In the genomic region with DNA sequence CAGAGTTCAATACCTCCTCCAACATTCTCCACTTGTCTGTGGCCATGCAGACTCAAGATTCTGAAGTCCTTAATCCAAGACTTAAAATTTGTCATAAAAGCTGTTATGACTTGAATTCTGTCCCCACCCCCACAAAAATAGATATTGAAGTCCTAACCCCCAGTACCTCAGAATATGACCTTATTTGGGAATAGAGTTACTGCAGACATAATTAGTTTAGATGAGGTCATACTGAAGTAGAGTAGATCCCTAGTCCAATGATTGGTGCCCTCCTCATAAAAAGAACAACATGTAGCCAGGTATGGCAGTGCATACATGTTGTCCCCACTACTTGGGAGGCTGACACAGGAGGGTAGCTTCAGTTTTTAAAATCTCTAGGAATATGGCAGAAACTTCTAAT, we compare ENCODE assay signal across 21 cellular contexts. TPM values are rescaled to one million over a fixed set of nuclear protein-coding genes. Genes with fewer than 3 reads are reported as not detected.
DNase-seq lines count a peak whose midpoint lies in the region; ATAC-seq, FAIRE-seq and TF ChIP-seq lines count a peak whose summit lies in the region.
"Had no signal": no experiment of that assay in that cellular context is flagged by ENCODE, and none has a peak within 500 bp of the region (broad histone marks: within the 10 kb centered on the region; RNA-seq: fewer than 3 reads in every experiment).

No MANE protein-coding gene starts in this region.

- DNase-seq in astrocyte (ENCODE audit: low read depth) (no peak), body of pancreas (no peak), pancreas (no peak), NCI-H2196 (lab: John Stamatoyannopoulos, UW; ENCODE audit: unreplicated experiment) (no peak), upper lobe of right lung (no peak)
- DNase-seq in T-helper 2 cell treated with Interferon-gamma antibody and Interleukin-4, amounts not matched to agents 5 μg/mL and 100 μg/mL, for 36 hours (ENCODE audit: low spot score), result no peak
- DNase-seq: AML-193; Caco-2; Calu3; CD4-positive, alpha-beta T cell; CD8-positive, alpha-beta T cell; DMS79 treated with DMSO at 0.1 percent for 48 hours; GF-D8 had no signal

- H3K27me3 Mint-ChIP-seq in astrocyte (ENCODE audit: low read depth, unreplicated experiment), result no peaks in the 10 kb centered on the region
- no peaks in the 10 kb centered on the region for H3K27me3 Mint-ChIP-seq in T-helper 2 cell treated with Interferon-gamma antibody and Interleukin-4, amounts not matched to agents 5 μg/mL and 100 μg/mL, for 36 hours (ENCODE audit: low read depth)
- H3K27me3 Mint-ChIP-seq: B cell; CD4-positive, alpha-beta T cell had no signal

- intact Hi-C loops in body of pancreas (cut with DNase I) (no loop called here), pancreas (cut with DNase I) (no loop called here), upper lobe of right lung (cut with DNase I) (no loop called here)

- H3K27ac ChIP-seq in HEK293 (ENCODE audit: extremely low read depth, low read depth, low read length), result no peak overlapping the region
- no peak overlapping the region for H3K27ac ChIP-seq in astrocyte (ENCODE audit: low read depth, low read length)
- H3K27ac ChIP-seq in body of pancreas, result peak overlapping the region in 3 of 4 donors; percentile 13 to 73 (median 70)
- peak overlapping the region in 3 of 4 donors; percentile 1 to 79 (median 65) for H3K27ac ChIP-seq in pancreas
- H3K27ac ChIP-seq in upper lobe of right lung, result no peak overlapping the region
- H3K27ac ChIP-seq: 22Rv1; A549; BLaER1 treated with 17β-estradiol and CSF1 and Interleukin-3, amounts not matched to agents 10 nM and 100 nM; C4-2B had no signal

- peak overlapping the region; percentile 11 for H3K4me3 Mint-ChIP-seq in astrocyte (ENCODE audit: unreplicated experiment)
- H3K4me3 Mint-ChIP-seq in T-helper 2 cell treated with Interferon-gamma antibody and Interleukin-4, amounts not matched to agents 5 μg/mL and 100 μg/mL, for 36 hours, result no peak overlapping the region
- H3K4me3 Mint-ChIP-seq: B cell; CD4-positive, alpha-beta T cell; CD8-positive, alpha-beta T cell had no signal

- no peak overlapping the region for H2AFZ ChIP-seq in astrocyte (ENCODE audit: low read depth, low read length)

- peaks cover 8% of the 10 kb centered on the region for H3K79me2 ChIP-seq in astrocyte (ENCODE audit: insufficient read depth, low read length)

- FAIRE-seq in astrocyte (lab: Jason Lieb, UNC) (no peak), pancreas (lab: Jason Lieb, UNC) (no peak)
- FAIRE-seq: A549, G401.6, GM12891 had no signal

- H3K4me3 ChIP-seq in HEK293 (ENCODE audit: low read depth, low read length) (no peak overlapping the region), astrocyte (ENCODE audit: insufficient read depth, low read depth, low read length) (no peak overlapping the region), body of pancreas (no peak overlapping the region), pancreas (no peak overlapping the region), upper lobe of right lung (no peak overlapping the region)
- H3K4me3 ChIP-seq: A549; BLaER1 treated with 17β-estradiol and CSF1 and Interleukin-3, amounts not matched to agents 10 nM and 100 nM had no signal

- TF ChIP-seq CTCF in HEK293 (tag by site-specific recombination; IDR thresholded peaks at IDR 0.05) (no peak), astrocyte (IDR thresholded peaks at IDR 0.05; ENCODE audit: insufficient read depth, low read depth, low read length) (no peak), body of pancreas (IDR thresholded peaks at IDR 0.05) (no peak), pancreas (IDR thresholded peaks at IDR 0.05) (no peak), upper lobe of right lung (IDR thresholded peaks at IDR 0.05) (no peak)

- CTCF ChIA-PET in HEK293 (lab: Yijun Ruan, JAX), result interaction anchor here (0.6 to 2.9 kb wide), 4 partner anchors 9 to 195 kb away, joined by 3 to 11 read pairs (median 4); no protein-coding TSS in a partner anchor

- peaks cover 9% of the 10 kb centered on the region for H3K4me1 Mint-ChIP-seq in astrocyte (ENCODE audit: low read depth, unreplicated experiment)
- peaks cover 16% of the 10 kb centered on the region for H3K4me1 Mint-ChIP-seq in T-helper 2 cell treated with Interferon-gamma antibody and Interleukin-4, amounts not matched to agents 5 μg/mL and 100 μg/mL, for 36 hours (ENCODE audit: low read depth)
- H3K4me1 Mint-ChIP-seq: B cell had no signal

- peaks cover 29% of the 10 kb centered on the region for H3K36me3 Mint-ChIP-seq in astrocyte (ENCODE audit: low read depth, unreplicated experiment)
- peaks cover 49% of the 10 kb centered on the region for H3K36me3 Mint-ChIP-seq in T-helper 2 cell treated with Interferon-gamma antibody and Interleukin-4, amounts not matched to agents 5 μg/mL and 100 μg/mL, for 36 hours (ENCODE audit: low read depth)

- H3K27me3 ChIP-seq in astrocyte (ENCODE audit: insufficient read depth, low read length), result no peaks in the 10 kb centered on the region
- no peaks in the 10 kb centered on the region for H3K27me3 ChIP-seq in body of pancreas
- no peaks in the 10 kb centered on the region for H3K27me3 ChIP-seq in pancreas
- no peaks in the 10 kb centered on the region for H3K27me3 ChIP-seq in upper lobe of right lung
- H3K27me3 ChIP-seq: BLaER1 treated with 17β-estradiol and CSF1 and Interleukin-3, amounts not matched to agents 10 nM and 100 nM had no signal

- no peak for TF ChIP-seq POLR2A in body of pancreas (IDR thresholded peaks at IDR 0.05)

- no peaks in the 10 kb centered on the region for H3K9me3 Mint-ChIP-seq in astrocyte (ENCODE audit: unreplicated experiment)
- H3K9me3 Mint-ChIP-seq in T-helper 2 cell treated with Interferon-gamma antibody and Interleukin-4, amounts not matched to agents 5 μg/mL and 100 μg/mL, for 36 hours, result no peaks in the 10 kb centered on the region
- H3K9me3 Mint-ChIP-seq: CD4-positive, alpha-beta T cell; CD8-positive, alpha-beta T cell had no signal

- H3K4me2 ChIP-seq in astrocyte (ENCODE audit: low read length), result no peak overlapping the region
- H3K4me2 ChIP-seq: A549; BLaER1 treated with 17β-estradiol and CSF1 and Interleukin-3, amounts not matched to agents 10 nM and 100 nM had no signal

- H4K20me1 ChIP-seq in astrocyte (ENCODE audit: insufficient read depth, low read length), result no peaks in the 10 kb centered on the region

- H3K9ac ChIP-seq in astrocyte (ENCODE audit: low read length), result no peak overlapping the region
- H3K9ac ChIP-seq: BLaER1 treated with 17β-estradiol and CSF1 and Interleukin-3, amounts not matched to agents 10 nM and 100 nM had no signal

- no peak overlapping the region for H3K27ac Mint-ChIP-seq in astrocyte (ENCODE audit: unreplicated experiment)
- H3K27ac Mint-ChIP-seq in T-helper 2 cell treated with Interferon-gamma antibody and Interleukin-4, amounts not matched to agents 5 μg/mL and 100 μg/mL, for 36 hours, result no peak overlapping the region
- H3K27ac Mint-ChIP-seq: B cell; CD4-positive, alpha-beta T cell; CD8-positive, alpha-beta T cell had no signal

- ATAC-seq in body of pancreas, result no peak
- no peak for ATAC-seq in pancreas
- ATAC-seq in upper lobe of right lung, result no peak
- ATAC-seq: A549; CD8-positive, alpha-beta T cell had no signal

- peaks cover 7% of the 10 kb centered on the region; the same call in 1 of the 2 replicates for H3K4me1 ChIP-seq in HEK293 (ENCODE audit: control insufficient read depth, insufficient read depth, low read length)
- H3K4me1 ChIP-seq in astrocyte (ENCODE audit: insufficient read depth, low read length), result no peaks in the 10 kb centered on the region
- H3K4me1 ChIP-seq in body of pancreas, result peaks cover 43% of the 10 kb centered on the region
- H3K4me1 ChIP-seq in pancreas, result peaks cover 6 to 29% (median 26%) of the 10 kb centered on the region in 3 donors
- peaks cover 2% of the 10 kb centered on the region for H3K4me1 ChIP-seq in upper lobe of right lung
- H3K4me1 ChIP-seq: A549; BLaER1 treated with 17β-estradiol and CSF1 and Interleukin-3, amounts not matched to agents 10 nM and 100 nM; Caco-2 had no signal

- H3K9me3 ChIP-seq in HEK293 (ENCODE audit: control insufficient read depth, insufficient read depth, low read depth, low read length) (no peaks in the 10 kb centered on the region), astrocyte (ENCODE audit: insufficient read depth, low read depth, low read length) (no peaks in the 10 kb centered on the region), body of pancreas (no peaks in the 10 kb centered on the region), pancreas (no peaks in the 10 kb centered on the region), upper lobe of right lung (no peaks in the 10 kb centered on the region)
- H3K9me3 ChIP-seq: A549, Caco-2 had no signal

- peaks cover 0 to 57% of the 10 kb centered on the region in 2 experiments; a peak in 2 of 3 replicates for H3K36me3 ChIP-seq in HEK293 (ENCODE audit: control insufficient read depth in 2 of 2, insufficient read depth in 1 of 2, low read length in 2 of 2)
- peaks cover 6% of the 10 kb centered on the region for H3K36me3 ChIP-seq in astrocyte (ENCODE audit: insufficient read depth, low read length)
- H3K36me3 ChIP-seq in body of pancreas (replicated peaks in 1 of 2; ENCODE audit: insufficient read depth in 1 of 2, low read depth in 2 of 2), result no peaks in the 10 kb centered on the region
- no peaks in the 10 kb centered on the region for H3K36me3 ChIP-seq in pancreas
- peaks cover 8% of the 10 kb centered on the region for H3K36me3 ChIP-seq in upper lobe of right lung

- POLR2A ChIA-PET in HEK293 (lab: Yijun Ruan, JAX), result no interaction called here

TF ChIP-seq in HEK293, 187 proteins besides CTCF, POLR2A, EP300 and RAD21 (continues in another document):
- TF ChIP-seq ZNF121 (tag by site-specific recombination; IDR thresholded peaks at IDR 0.05), result no peak

RNA-seq across cellular contexts. Expression of a gene that starts 9.2 kb away (rescaled TPM):
- total RNA-seq in astrocyte (127 and 138 TPM in 2 replicates), body of pancreas (10 to 100 TPM; 32.2 to 33.9 TPM), pancreas (10 to 100 TPM; 16.6 to 44.6 (median 30.0) TPM), upper lobe of right lung (57.6 TPM)
- polyA plus RNA-seq in pancreas, result 10 to 100 TPM; 18.5 to 26.8 TPM

RNA-seq across cellular contexts. Expression of a gene that starts 9.3 kb away (rescaled TPM):
- total RNA-seq in astrocyte (3.7 and 4.2 TPM in 2 replicates), body of pancreas (10 to 100 TPM; 10.9 to 21.8 TPM), pancreas (1 to 10 TPM; 2.3 to 5.2 (median 4.1) TPM), upper lobe of right lung (11.9 TPM)
- polyA plus RNA-seq in pancreas, result 1 to 10 TPM; 2.1 to 3.0 TPM

Comparison
In these comparisons a context has a peak if more than half of its experiments do, and no peak if none do; other contexts are left out.
1. H3K27ac ChIP-seq: peak in body of pancreas (3 of 4) and pancreas (3 of 4); none in HEK293 (single experiment), astrocyte (single experiment) and upper lobe of right lung (single experiment).